In genomic region chr1:155537193-155537592, GRCh38 we compare ENCODE assay signal across 1 cellular context.
TF ChIP-seq lines count a peak whose summit lies in the region.

No MANE protein-coding gene starts in this region.

TF ChIP-seq in GM23338, 12 proteins besides CTCF, POLR2A, EP300 and RAD21 (continued from another document):
- no peak for TF ChIP-seq REST (IDR thresholded peaks at IDR 0.05; ENCODE audit: unreplicated experiment)
- TF ChIP-seq POLR2AphosphoS5 (IDR thresholded peaks at IDR 0.05; ENCODE audit: low read depth): no peak
- no peak for TF ChIP-seq ZNF462 (CRISPR knock-in tag; IDR thresholded peaks at IDR 0.05)
- no peak for TF ChIP-seq JUNB (IDR thresholded peaks at IDR 0.05; ENCODE audit: unreplicated experiment)
